Comparison of ENCODE assay signal across 13 cellular contexts in genomic region chr6:112205521-112206458, GRCh38. TPM values are rescaled to one million over a fixed set of nuclear protein-coding genes. Genes with fewer than 3 reads are reported as not detected.
DNase-seq lines count a peak whose midpoint lies in the region; TF ChIP-seq lines count a peak whose summit lies in the region.
"Had no signal": no experiment of that assay in that cellular context is flagged by ENCODE, and none has a peak within 500 bp of the region (broad histone marks: within the 10 kb centered on the region; RNA-seq: fewer than 3 reads in every experiment).

No MANE protein-coding gene starts in this region.

- H3K27me3 ChIP-seq in osteoblast (ENCODE audit: insufficient read depth, low read length), result no peaks in the 10 kb centered on the region
- H3K27me3 ChIP-seq: BLaER1 had no signal

- no peaks in the 10 kb centered on the region for H3K36me3 Mint-ChIP-seq in activated naive CD4-positive, alpha-beta T cell treated with anti-CD3 and anti-CD28 coated beads, Interleukin-2, amount 10 ng/mL, durations not matched to agents 7 days and 5 days
- H3K36me3 Mint-ChIP-seq: activated CD4-positive, alpha-beta memory T cell treated with anti-CD3 and anti-CD28 coated beads for 36 hours had no signal

- peaks cover 55% of the 10 kb centered on the region for H3K36me3 ChIP-seq in osteoblast (ENCODE audit: insufficient read depth, low read length)
- H3K36me3 ChIP-seq: BLaER1 had no signal

- H3K4me3 ChIP-seq in epithelial cell of proximal tubule (ENCODE audit: low read depth, low read length), result no peak overlapping the region
- H3K4me3 ChIP-seq in osteoblast (ENCODE audit: insufficient read depth, low read length), result no peak overlapping the region
- H3K4me3 ChIP-seq: BLaER1 had no signal

- CTCF ChIA-PET in activated naive CD4-positive, alpha-beta T cell treated with anti-CD3 and anti-CD28 coated beads, Interleukin-2, amount 10 ng/mL, durations not matched to agents 7 days and 5 days (lab: Charles Lee), result no interaction called here

- peak overlapping the region; percentile 97 for H3K27ac ChIP-seq in osteoblast (ENCODE audit: low read depth, low read length)
- H3K27ac ChIP-seq: BLaER1 had no signal

- H2AFZ ChIP-seq in osteoblast (ENCODE audit: low read length), result no peak overlapping the region

- peaks cover 60% of the 10 kb centered on the region for H3K4me1 ChIP-seq in osteoblast (ENCODE audit: insufficient read depth, low read length)
- H3K4me1 ChIP-seq: BLaER1 had no signal

- DNase-seq in EL (peak; percentile 54), epithelial cell of proximal tubule (ENCODE audit: low read depth) (peak; percentile 84), osteoblast (ENCODE audit: insufficient read length, low spot score, missing footprints) (no peak), NCI-H2029 treated with DMSO at 0.1 percent for 48 hours (lab: John Stamatoyannopoulos, UW) (no peak), T-helper 9 cell (no peak), NCI-H187 (lab: John Stamatoyannopoulos, UW) (no peak)
- no peak for DNase-seq in activated naive CD4-positive, alpha-beta T cell treated with anti-CD3 and anti-CD28 coated beads, Interleukin-2, amount 10 ng/mL, durations not matched to agents 7 days and 5 days
- DNase-seq: activated CD4-positive, alpha-beta memory T cell treated with anti-CD3 and anti-CD28 coated beads for 36 hours; activated naive CD4-positive, alpha-beta T cell treated with Interleukin-2 at 50 U/mL for 16 hours; stimulated activated naive CD8-positive, alpha-beta T cell treated with anti-CD3 and anti-CD28 coated beads, Interleukin-15, Interleukin-2, amounts not matched to agents 100 U/mL and 50 U/mL, for 24 hours had no signal

- H3K4me3 Mint-ChIP-seq in activated naive CD4-positive, alpha-beta T cell treated with anti-CD3 and anti-CD28 coated beads, Interleukin-2, amount 10 ng/mL, durations not matched to agents 7 days and 5 days, result no peak overlapping the region
- H3K4me3 Mint-ChIP-seq: activated CD4-positive, alpha-beta memory T cell treated with anti-CD3 and anti-CD28 coated beads for 36 hours; neural crest cell had no signal

- no peaks in the 10 kb centered on the region for H3K4me1 Mint-ChIP-seq in activated naive CD4-positive, alpha-beta T cell treated with anti-CD3 and anti-CD28 coated beads, Interleukin-2, amount 10 ng/mL, durations not matched to agents 7 days and 5 days

- H3K9me3 Mint-ChIP-seq in activated naive CD4-positive, alpha-beta T cell treated with anti-CD3 and anti-CD28 coated beads, Interleukin-2, amount 10 ng/mL, durations not matched to agents 7 days and 5 days, result no peaks in the 10 kb centered on the region

- no peaks in the 10 kb centered on the region for H4K20me1 ChIP-seq in osteoblast (ENCODE audit: insufficient read depth, low read length)
- H4K20me1 ChIP-seq: BLaER1 had no signal

- peaks cover 5% of the 10 kb centered on the region for H3K27me3 Mint-ChIP-seq in activated naive CD4-positive, alpha-beta T cell treated with anti-CD3 and anti-CD28 coated beads, Interleukin-2, amount 10 ng/mL, durations not matched to agents 7 days and 5 days

- TF ChIP-seq CTCF in epithelial cell of proximal tubule (conservative IDR thresholded peaks at IDR 0.05; ENCODE audit: low read depth, low read length) (no peak), osteoblast (IDR thresholded peaks at IDR 0.05; ENCODE audit: extremely low read depth, low read depth, low read length) (no peak)

- H3K27ac Mint-ChIP-seq in activated naive CD4-positive, alpha-beta T cell treated with anti-CD3 and anti-CD28 coated beads, Interleukin-2, amount 10 ng/mL, durations not matched to agents 7 days and 5 days, result no peak overlapping the region
- H3K27ac Mint-ChIP-seq: activated CD4-positive, alpha-beta memory T cell treated with anti-CD3 and anti-CD28 coated beads for 36 hours had no signal

- H3K9me3 ChIP-seq in osteoblast (ENCODE audit: low read depth, low read length), result no peaks in the 10 kb centered on the region

- H3K4me2 ChIP-seq in osteoblast (ENCODE audit: insufficient read depth, low read length), result peak overlapping the region; percentile 34
- H3K4me2 ChIP-seq: BLaER1 had no signal

- H3K79me2 ChIP-seq in osteoblast (ENCODE audit: insufficient read depth, low read length), result no peaks in the 10 kb centered on the region

TF ChIP-seq in PFSK-1, 5 proteins besides CTCF, POLR2A, EP300 and RAD21:
- TF ChIP-seq REST (IDR thresholded peaks at IDR 0.05; ENCODE audit: insufficient read depth in 1 of 2, low read depth in 2 of 2, low read length in 2 of 2), result 0 out of 4 replicates have a peak, but pooled peaks of 1 of the 2 experiments have one; percentile 68
- TF ChIP-seq SIN3A (IDR thresholded peaks at IDR 0.05; ENCODE audit: borderline replicate concordance, insufficient read depth, low read length), result peak; percentile 62; the same call in 1 of the 2 replicates
- peak; percentile 51 for TF ChIP-seq FOXP2 (optimal IDR thresholded peaks at IDR 0.05; ENCODE audit: borderline replicate concordance, extremely low read depth, extremely low read length, insufficient read depth)
- TF ChIP-seq TAF1 (IDR thresholded peaks at IDR 0.05; ENCODE audit: borderline replicate concordance, insufficient read depth, low read length), result peak; percentile 45; the same call in 1 of the 2 replicates
- no peak for TF ChIP-seq POLR2AphosphoS5 (IDR thresholded peaks at IDR 0.05; ENCODE audit: low read depth, low read length)

RNA-seq across cellular contexts. Expression of gene LAMA4, which starts 48.6 kb away (rescaled TPM):
- 185 TPM for polyA plus RNA-seq in PFSK-1 (2012; ENCODE audit: insufficient read length, low read depth)
- 0.58 and 8.0 TPM in 2 replicates for total RNA-seq in epithelial cell of proximal tubule
- 260 and 456 TPM in 2 replicates for total RNA-seq in osteoblast
- total RNA-seq: activated CD4-positive, alpha-beta memory T cell treated with anti-CD3 and anti-CD28 coated beads for 36 hours had no signal

Comparison
In these comparisons a context has a peak if more than half of its experiments do, and no peak if none do; other contexts are left out.
1. DNase-seq: peak in EL (single experiment) and epithelial cell of proximal tubule (single experiment); none in osteoblast (single experiment), activated naive CD4-positive, alpha-beta T cell treated with anti-CD3 and anti-CD28 coated beads, Interleukin-2, amount 10 ng/mL, durations not matched to agents 7 days and 5 days (single experiment), NCI-H2029 treated with DMSO at 0.1 percent for 48 hours (single experiment), T-helper 9 cell (single experiment) and NCI-H187 (0 of 2).
2. RNA of gene LAMA4, which starts 48.6 kb away (total RNA-seq): 260 to 456 TPM in osteoblast; 0.58 to 8.0 TPM in epithelial cell of proximal tubule; every median in the first group is over 10 times any median in the second.